Comparison of ENCODE assay signal across 8 cellular contexts in the genomic region with DNA sequence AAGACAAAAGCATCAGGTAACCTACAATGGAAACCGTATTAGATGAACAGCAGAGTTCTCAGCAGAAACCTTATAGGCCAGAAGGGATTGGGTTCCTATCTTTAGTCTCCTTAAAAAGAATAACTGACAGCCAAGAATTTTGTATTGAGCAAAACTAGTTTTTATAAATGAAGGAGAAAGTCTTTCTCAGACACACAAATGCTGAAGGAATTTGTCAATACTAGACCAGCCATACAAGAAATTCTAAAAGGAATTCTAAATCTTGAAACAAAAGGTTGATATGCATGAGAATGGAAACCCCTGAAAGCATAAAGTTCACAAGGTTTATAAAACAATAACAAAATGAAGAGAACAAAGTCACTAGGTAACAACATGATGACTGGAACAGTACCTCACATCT.
"Had no signal": no experiment of that assay in that cellular context is flagged by ENCODE, and none has a peak within 500 bp of the region (broad histone marks: within the 10 kb centered on the region; RNA-seq: fewer than 3 reads in every experiment).

No MANE protein-coding gene starts in this region.

- H3K9ac ChIP-seq: KMS-11 had no signal

- H2AFZ ChIP-seq: GM23338 had no signal

- H3K4me3 ChIP-seq: GM23338 had no signal

- FAIRE-seq: H1, H54, HTR-8/SVneo had no signal

- H3K4me2 ChIP-seq: GM23338, KMS-11 had no signal

- ATAC-seq: GM23338 had no signal

- DNase-seq: H9, HCEC 1CT, KBM-7 had no signal

- H3K27ac ChIP-seq: KMS-11 had no signal
